Comparison of ENCODE assay signal across 10 cellular contexts in genomic region chr14:64137657-64138290, GRCh38.
DNase-seq lines count a peak whose midpoint lies in the region; ATAC-seq and TF ChIP-seq lines count a peak whose summit lies in the region.
"Had no signal": no experiment of that assay in that cellular context is flagged by ENCODE, and none has a peak within 500 bp of the region (broad histone marks: within the 10 kb centered on the region; RNA-seq: fewer than 3 reads in every experiment).

No MANE protein-coding gene starts in this region.

- H3K27me3 ChIP-seq in H7 (ENCODE audit: control insufficient read depth, insufficient read depth, low read length): no peaks in the 10 kb centered on the region

- H3K4me1 Mint-ChIP-seq in WTC11: no peaks in the 10 kb centered on the region

- H3K36me3 ChIP-seq in H7 (replicated peaks; ENCODE audit: control insufficient read depth, insufficient read depth, low read length): peaks cover 5% of the 10 kb centered on the region

- H3K4me3 Mint-ChIP-seq in WTC11: no peak overlapping the region

- CTCF ChIA-PET in WTC11 (lab: Charles Lee): interaction anchor here (0.6 to 2.2 kb wide), 17 partner anchors 10 to 627 kb away, joined by 3 to 35 read pairs (median 3); partner anchors contain the start of gene ESR2

- peaks cover 39% of the 10 kb centered on the region for H3K36me3 Mint-ChIP-seq in WTC11

- POLR2A ChIA-PET in WTC11 (lab: Charles Lee): no interaction called here

- DNase-seq in D341Med (ENCODE audit: low spot score) (peak; percentile 36), H7 (peak; percentile 33), WTC11 (ENCODE audit: low spot score) (peak; percentile 24), iris pigment epithelial cell (ENCODE audit: low read depth) (peak; percentile 17), NCI-H1417 (lab: John Stamatoyannopoulos, UW) (no peak), T-helper 1 cell (no peak)
- DNase-seq in activated CD8-positive, alpha-beta memory T cell treated with anti-CD3 and anti-CD28 coated beads for 24 hours: no peak
- DNase-seq: activated effector memory CD4-positive, alpha-beta T cell treated with anti-CD3 and anti-CD28 coated beads, Interleukin-2, amount 50 U/mL, for 16 hours; NCI-H2029 had no signal

- no peaks in the 10 kb centered on the region for H3K27me3 Mint-ChIP-seq in WTC11 (ENCODE audit: low read depth)

- H3K9me3 Mint-ChIP-seq in WTC11: no peaks in the 10 kb centered on the region

- H3K27ac Mint-ChIP-seq in WTC11: no peak overlapping the region

- TF ChIP-seq CTCF in WTC11 (IDR thresholded peaks at IDR 0.05): no peak

- H3K4me3 ChIP-seq in H7 (ENCODE audit: insufficient read depth, low read depth, low read length): no peak overlapping the region

- ATAC-seq in WTC11: peak; percentile 41; the same call in 1 of the 2 replicates
- ATAC-seq in GM21717 (IDR thresholded peaks at IDR 0.05; ENCODE audit: unreplicated experiment): no peak

TF ChIP-seq in WTC11, 78 proteins besides CTCF, POLR2A, EP300 and RAD21:
- no peak for TF ChIP-seq CREB1 (CRISPR knock-in tag; IDR thresholded peaks at IDR 0.05)
- TF ChIP-seq FOXP1 (CRISPR knock-in tag; IDR thresholded peaks at IDR 0.05; ENCODE audit: borderline replicate concordance): no peak
- no peak for TF ChIP-seq MYBL2 (CRISPR knock-in tag; IDR thresholded peaks at IDR 0.05)
- TF ChIP-seq AR (CRISPR knock-in tag; IDR thresholded peaks at IDR 0.05): no peak
- no peak for TF ChIP-seq KAT7 (CRISPR knock-in tag; IDR thresholded peaks at IDR 0.05; ENCODE audit: borderline replicate concordance)
TF ChIP-seq in WTC11: peak in this region for 0.

Comparison
In these comparisons a context has a peak if more than half of its experiments do, and no peak if none do; other contexts are left out.
1. DNase-seq: peak in D341Med (single experiment), H7 (single experiment), WTC11 (single experiment) and iris pigment epithelial cell (single experiment); none in NCI-H1417 (0 of 3), activated CD8-positive, alpha-beta memory T cell treated with anti-CD3 and anti-CD28 coated beads for 24 hours (single experiment) and T-helper 1 cell (0 of 5).